ENCODE assay signal across 27 cellular contexts in genomic region chr7:6030988-6031387, GRCh38. TPM values are rescaled to one million over a fixed set of nuclear protein-coding genes. Genes with fewer than 3 reads are reported as not detected.
DNase-seq lines count a peak whose midpoint lies in the region; ATAC-seq and TF ChIP-seq lines count a peak whose summit lies in the region.
"Had no signal": no experiment of that assay in that cellular context is flagged by ENCODE, and none has a peak within 500 bp of the region (broad histone marks: within the 10 kb centered on the region; RNA-seq: fewer than 3 reads in every experiment).

Gene ANKRD61, plus strand, starts transcription at chr7:6031376. Its CDS starts 0 bp downstream, at chr7:6031376.

- POLR2A ChIA-PET in CD8-positive, alpha-beta memory T cell (lab: Charles Lee): no interaction called here
- POLR2A ChIA-PET in activated CD8-positive, alpha-beta T cell treated with anti-CD3 and anti-CD28 coated beads, Interleukin-2, amount 10 ng/mL, durations not matched to agents 7 days and 5 days (lab: Charles Lee): no interaction called here
- POLR2A ChIA-PET in A673 (lab: Charles Lee; ENCODE audit: low non-redundant PET): no interaction called here

- intact Hi-C loops in A673 (cut with micrococcal nuclease; ENCODE audit: unreplicated experiment): no loop called here

- no TSS peak for BruUV-seq in A673 (replicated peaks; lab: Mats Ljungman, UMichigan)

- H3K9me3 Mint-ChIP-seq in activated CD8-positive, alpha-beta memory T cell treated with anti-CD3 and anti-CD28 coated beads, Interleukin-2, amount 10 ng/mL, durations not matched to agents 7 days and 5 days (ENCODE audit: low read depth): no peaks in the 10 kb centered on the region
- H3K9me3 Mint-ChIP-seq in CD8-positive, alpha-beta memory T cell: no peaks in the 10 kb centered on the region
- no peaks in the 10 kb centered on the region for H3K9me3 Mint-ChIP-seq in activated CD8-positive, alpha-beta T cell treated with anti-CD3 and anti-CD28 coated beads, Interleukin-2, amount 10 ng/mL, durations not matched to agents 7 days and 5 days (ENCODE audit: insufficient read depth)
- H3K9me3 Mint-ChIP-seq in naive B cell: no peaks in the 10 kb centered on the region

- ATAC-seq in activated CD8-positive, alpha-beta memory T cell treated with anti-CD3 and anti-CD28 coated beads, Interleukin-2, amount 10 ng/mL, durations not matched to agents 7 days and 5 days: no peak
- ATAC-seq in activated CD8-positive, alpha-beta T cell treated with anti-CD3 and anti-CD28 coated beads, Interleukin-2, amount 10 ng/mL, durations not matched to agents 7 days and 5 days: no peak
- ATAC-seq in naive B cell (ENCODE audit: low read depth in 2 of 2): no peak
- ATAC-seq: gastroesophageal sphincter had no signal

- no peak for DNase-seq in activated CD8-positive, alpha-beta memory T cell treated with anti-CD3 and anti-CD28 coated beads, Interleukin-2, amount 10 ng/mL, durations not matched to agents 7 days and 5 days
- no peak for DNase-seq in activated CD8-positive, alpha-beta memory T cell treated with anti-CD3 and anti-CD28 coated beads for 24 hours
- no peak for DNase-seq in CD8-positive, alpha-beta memory T cell
- no peak for DNase-seq in activated CD8-positive, alpha-beta T cell treated with anti-CD3 and anti-CD28 coated beads, Interleukin-2, amount 10 ng/mL, durations not matched to agents 7 days and 5 days
- DNase-seq in naive B cell (no peak), G401 (ENCODE audit: low spot score) (no peak), tibial nerve (ENCODE audit: low spot score in 2 of 2) (no peak), A673 (ENCODE audit: low spot score) (no peak)
- DNase-seq: ACHN; activated CD4-positive, alpha-beta T cell treated with anti-CD3 and anti-CD28 coated beads, Interleukin-2, amount 50 U/mL, for 4 hours; activated effector memory CD4-positive, alpha-beta T cell treated with Interleukin-2 at 50 U/mL for 16 hours; DMS79; effector CD4-positive, alpha-beta T cell; kidney; NCI-H1417 treated with DMSO at 0.1 percent for 48 hours; NCI-H2171; NCI-H69; stimulated activated CD4-positive, alpha-beta T cell treated with anti-CD3 and anti-CD28 coated beads, Interleukin-12 subunit alpha, Interleukin-12 subunit beta, amount 100 ng/mL, for 4 hours; substantia nigra had no signal

- TF ChIP-seq POLR2A in tibial nerve (IDR thresholded peaks at IDR 0.05): no peak

- H3K27me3 ChIP-seq in CD8-positive, alpha-beta memory T cell (ENCODE audit: insufficient read depth, low read length, poor library complexity, severe bottlenecking): no peaks in the 10 kb centered on the region
- H3K27me3 ChIP-seq in tibial nerve (no peaks in the 10 kb centered on the region), A673 (replicated peaks; ENCODE audit: insufficient read depth, low read depth, low read length, poor library complexity) (no peaks in the 10 kb centered on the region)
- H3K27me3 ChIP-seq: ascending aorta, esophagus muscularis mucosa, gastroesophageal sphincter, right atrium auricular region had no signal

- peaks cover 35% of the 10 kb centered on the region for H3K4me1 Mint-ChIP-seq in activated CD8-positive, alpha-beta memory T cell treated with anti-CD3 and anti-CD28 coated beads, Interleukin-2, amount 10 ng/mL, durations not matched to agents 7 days and 5 days
- H3K4me1 Mint-ChIP-seq in CD8-positive, alpha-beta memory T cell: peaks cover 41 to 45% (median 44%) of the 10 kb centered on the region in 3 donors
- H3K4me1 Mint-ChIP-seq in activated CD8-positive, alpha-beta T cell treated with anti-CD3 and anti-CD28 coated beads, Interleukin-2, amount 10 ng/mL, durations not matched to agents 7 days and 5 days (ENCODE audit: low read depth): peaks cover 31% of the 10 kb centered on the region
- H3K4me1 Mint-ChIP-seq in naive B cell: peaks cover 14 to 24% (median 18%) of the 10 kb centered on the region in 3 donors

- H3K9me3 ChIP-seq in CD8-positive, alpha-beta memory T cell (ENCODE audit: low read length): no peaks in the 10 kb centered on the region
- H3K9me3 ChIP-seq in tibial nerve: no peaks in the 10 kb centered on the region
- no peaks in the 10 kb centered on the region for H3K9me3 ChIP-seq in A673 (ENCODE audit: low read depth, low read length, poor library complexity, severe bottlenecking)
- H3K9me3 ChIP-seq: ascending aorta, esophagus muscularis mucosa, gastroesophageal sphincter, right atrium auricular region had no signal

- H3K27me3 Mint-ChIP-seq in activated CD8-positive, alpha-beta memory T cell treated with anti-CD3 and anti-CD28 coated beads, Interleukin-2, amount 10 ng/mL, durations not matched to agents 7 days and 5 days: no peaks in the 10 kb centered on the region
- no peaks in the 10 kb centered on the region for H3K27me3 Mint-ChIP-seq in CD8-positive, alpha-beta memory T cell
- H3K27me3 Mint-ChIP-seq in activated CD8-positive, alpha-beta T cell treated with anti-CD3 and anti-CD28 coated beads, Interleukin-2, amount 10 ng/mL, durations not matched to agents 7 days and 5 days (ENCODE audit: low read depth): no peaks in the 10 kb centered on the region
- H3K27me3 Mint-ChIP-seq in naive B cell: no peaks in the 10 kb centered on the region

- CTCF ChIA-PET in activated CD8-positive, alpha-beta memory T cell treated with anti-CD3 and anti-CD28 coated beads, Interleukin-2, amount 10 ng/mL, durations not matched to agents 7 days and 5 days (lab: Charles Lee): no interaction called here
- CTCF ChIA-PET in CD8-positive, alpha-beta memory T cell (lab: Charles Lee): interaction anchor here (1.2 kb wide), 1 partner anchor 9 kb away, joined by 3 read pairs; no protein-coding TSS in a partner anchor
- CTCF ChIA-PET in activated CD8-positive, alpha-beta T cell treated with anti-CD3 and anti-CD28 coated beads, Interleukin-2, amount 10 ng/mL, durations not matched to agents 7 days and 5 days (lab: Charles Lee): no interaction called here
- CTCF ChIA-PET in A673 (lab: Charles Lee): no interaction called here

- H3K4me1 ChIP-seq in CD8-positive, alpha-beta memory T cell (ENCODE audit: insufficient read depth, low read length): peaks cover 17% of the 10 kb centered on the region
- H3K4me1 ChIP-seq in tibial nerve: peaks cover 0 to 9% (median 0%) of the 10 kb centered on the region in 4 donors
- no peaks in the 10 kb centered on the region for H3K4me1 ChIP-seq in A673 (ENCODE audit: insufficient read depth, low read length, poor library complexity, severe bottlenecking)
- H3K4me1 ChIP-seq: ascending aorta, gastroesophageal sphincter had no signal

- peak within 1 kb of the TSS; percentile 11 for H3K27ac Mint-ChIP-seq in activated CD8-positive, alpha-beta memory T cell treated with anti-CD3 and anti-CD28 coated beads, Interleukin-2, amount 10 ng/mL, durations not matched to agents 7 days and 5 days
- peak within 1 kb of the TSS; percentile 20 to 96 (median 60) for H3K27ac Mint-ChIP-seq in CD8-positive, alpha-beta memory T cell
- H3K27ac Mint-ChIP-seq in activated CD8-positive, alpha-beta T cell treated with anti-CD3 and anti-CD28 coated beads, Interleukin-2, amount 10 ng/mL, durations not matched to agents 7 days and 5 days: peak within 1 kb of the TSS; percentile 25
- H3K27ac Mint-ChIP-seq in naive B cell: peak within 1 kb of the TSS; percentile 26 to 81 (median 50)

- H3K27ac ChIP-seq in CD8-positive, alpha-beta memory T cell (ENCODE audit: low read depth, low read length): no peak within 1 kb of the TSS
- H3K27ac ChIP-seq in tibial nerve (no peak within 1 kb of the TSS), A673 (ENCODE audit: low read depth, low read length, poor library complexity, severe bottlenecking) (no peak within 1 kb of the TSS)
- H3K27ac ChIP-seq: ascending aorta, esophagus muscularis mucosa, gastroesophageal sphincter, HL-60, right atrium auricular region had no signal

- no peak within 1 kb of the TSS for H3K4me3 Mint-ChIP-seq in activated CD8-positive, alpha-beta memory T cell treated with anti-CD3 and anti-CD28 coated beads, Interleukin-2, amount 10 ng/mL, durations not matched to agents 7 days and 5 days
- peak within 1 kb of the TSS in 4 of 7 donors; percentile 11 to 51 (median 40) for H3K4me3 Mint-ChIP-seq in CD8-positive, alpha-beta memory T cell
- no peak within 1 kb of the TSS for H3K4me3 Mint-ChIP-seq in activated CD8-positive, alpha-beta T cell treated with anti-CD3 and anti-CD28 coated beads, Interleukin-2, amount 10 ng/mL, durations not matched to agents 7 days and 5 days
- H3K4me3 Mint-ChIP-seq in naive B cell: no peak within 1 kb of the TSS

- TF ChIP-seq CTCF in tibial nerve (IDR thresholded peaks at IDR 0.05) (no peak), A673 (conservative IDR thresholded peaks at IDR 0.05; ENCODE audit: low read depth, low read length) (no peak)

- peaks cover 11% of the 10 kb centered on the region for H3K36me3 ChIP-seq in CD8-positive, alpha-beta memory T cell (ENCODE audit: insufficient read depth, low read length)
- H3K36me3 ChIP-seq in tibial nerve (peaks cover 0 to 97% (median 28%) of the 10 kb centered on the region in 3 donors), A673 (ENCODE audit: insufficient read depth, low read length, poor library complexity, severe bottlenecking) (peaks cover 52% of the 10 kb centered on the region)

- WGBS in tibial nerve, 2 donors: 74 to 90% methylated on average over 2 of the region's 2 CpGs

- no peak within 1 kb of the TSS for H3K4me3 ChIP-seq in CD8-positive, alpha-beta memory T cell (ENCODE audit: low read length)
- no peak within 1 kb of the TSS for H3K4me3 ChIP-seq in tibial nerve
- H3K4me3 ChIP-seq in A673 (ENCODE audit: low read depth, low read length, poor library complexity, severe bottlenecking): no peak within 1 kb of the TSS
- H3K4me3 ChIP-seq: ascending aorta, esophagus muscularis mucosa, gastroesophageal sphincter, lung, right atrium auricular region had no signal

- no peak for TF ChIP-seq EP300 in tibial nerve (IDR thresholded peaks at IDR 0.05)

- H3K36me3 Mint-ChIP-seq in activated CD8-positive, alpha-beta memory T cell treated with anti-CD3 and anti-CD28 coated beads, Interleukin-2, amount 10 ng/mL, durations not matched to agents 7 days and 5 days: peaks cover 55% of the 10 kb centered on the region
- H3K36me3 Mint-ChIP-seq in CD8-positive, alpha-beta memory T cell: peaks cover 12 to 78% (median 21%) of the 10 kb centered on the region in 3 donors
- peaks cover 58% of the 10 kb centered on the region for H3K36me3 Mint-ChIP-seq in activated CD8-positive, alpha-beta T cell treated with anti-CD3 and anti-CD28 coated beads, Interleukin-2, amount 10 ng/mL, durations not matched to agents 7 days and 5 days (ENCODE audit: low read depth)
- H3K36me3 Mint-ChIP-seq in naive B cell: peaks cover 12 to 13% of the 10 kb centered on the region in 2 donors

- in situ Hi-C loops in G401 (cut with HindIII; ENCODE audit: low sequenced_read_pairs): loop anchor here (10.0 kb wide), 1 partner anchor 234 kb away; no protein-coding TSS in a partner anchor

RNA-seq across cellular contexts. Expression of gene ANKRD61, which starts in this region (rescaled TPM):
- total RNA-seq in activated CD8-positive, alpha-beta memory T cell treated with anti-CD3 and anti-CD28 coated beads, Interleukin-2, amount 10 ng/mL, durations not matched to agents 7 days and 5 days: under 1 TPM; 0.38 to 0.47 TPM
- under 1 TPM in 1 of 2 experiments, not detected in 1; 0.24 TPM for total RNA-seq in CD8-positive, alpha-beta memory T cell
- not detected for polyA plus RNA-seq in CD8-positive, alpha-beta memory T cell
- under 1 TPM; 0.26 to 0.29 TPM for total RNA-seq in activated CD8-positive, alpha-beta T cell treated with anti-CD3 and anti-CD28 coated beads, Interleukin-2, amount 10 ng/mL, durations not matched to agents 7 days and 5 days
- under 1 TPM in 4 of 6 donors, not detected in 2; 0.25 to 0.85 (median 0.41) TPM for polyA plus RNA-seq in naive B cell (ENCODE audit: low read depth in 6 of 6)
- 0.54 TPM in 1 of 2 replicates, not detected in the other for total RNA-seq in G401 (2014; rRNA removed; shearing (Covaris generic))
- under 1 TPM in 1 of 4 donors, not detected in 3; 0.63 TPM for total RNA-seq in tibial nerve
- total RNA-seq in A673 (2021): 0.98 and 1.1 TPM in 2 replicates
- total RNA-seq: ascending aorta, cerebellum, esophagus muscularis mucosa, lung, MCF 10A, right atrium auricular region had no signal

Comparison
In these comparisons a context has a peak if more than half of its experiments do, and no peak if none do; other contexts are left out.
1. H3K4me3 Mint-ChIP-seq: peak in CD8-positive, alpha-beta memory T cell (4 of 7); none in activated CD8-positive, alpha-beta memory T cell treated with anti-CD3 and anti-CD28 coated beads, Interleukin-2, amount 10 ng/mL, durations not matched to agents 7 days and 5 days (single experiment), activated CD8-positive, alpha-beta T cell treated with anti-CD3 and anti-CD28 coated beads, Interleukin-2, amount 10 ng/mL, durations not matched to agents 7 days and 5 days (single experiment) and naive B cell (0 of 8).
2. Peak in every context shown above with its lines, with median percentiles within 50 percentile points of each other: H3K27ac Mint-ChIP-seq.